In the genomic region with DNA sequence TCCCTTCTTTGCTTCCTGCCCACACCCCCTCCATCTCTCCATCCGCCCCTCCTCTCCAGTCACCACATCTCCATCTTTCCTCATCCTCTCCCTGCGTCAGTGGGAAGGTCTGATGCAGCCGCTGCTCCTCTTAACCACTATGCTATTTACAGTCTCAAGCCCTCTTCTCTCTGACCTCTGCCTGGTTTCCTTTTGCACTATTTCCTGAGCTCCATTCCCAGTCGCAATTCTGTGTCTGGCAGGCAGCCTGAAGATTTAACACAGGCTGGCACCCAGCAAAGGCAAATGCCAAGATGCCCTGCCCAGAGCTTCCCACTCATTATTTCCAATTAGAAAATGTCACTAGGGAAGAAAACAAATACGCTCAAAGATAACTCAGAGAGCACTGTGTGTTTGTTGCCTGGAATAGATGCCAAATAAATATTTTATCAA, we compare ENCODE assay signal across 11 cellular contexts.
A peak's percentile ranks its signal among the peaks of the same experiment; 100 is the strongest.
DNase-seq lines count a peak whose midpoint lies in the region; ATAC-seq and TF ChIP-seq lines count a peak whose summit lies in the region.
"Had no signal": no experiment of that assay in that cellular context is flagged by ENCODE, and none has a peak within 500 bp of the region (broad histone marks: within the 10 kb centered on the region; RNA-seq: fewer than 3 reads in every experiment).

No MANE protein-coding gene starts in this region.

- H3K36me3 Mint-ChIP-seq in activated T-cell treated with anti-CD3 and anti-CD28 coated beads, Interleukin-2, amount 50 U/mL, for 72 hours (ENCODE audit: insufficient read depth in 2 of 2) = no peaks in the 10 kb centered on the region

- intact Hi-C loops in posterior vena cava (cut with DNase I) = no loop called here

- H3K4me3 Mint-ChIP-seq in activated T-cell treated with anti-CD3 and anti-CD28 coated beads, Interleukin-2, amount 50 U/mL, for 72 hours = no peak overlapping the region

- DNase-seq in Daoy (ENCODE audit: low read depth) = peak; percentile 17
- DNase-seq in NCI-H460 (ENCODE audit: extremely low read depth, low read depth) = peak; percentile 73
- DNase-seq in fibroblast of mammary gland (ENCODE audit: low read depth) = peak; percentile 87
- DNase-seq in posterior vena cava (ENCODE audit: low spot score) = peak; percentile 86
- DNase-seq in activated CD4-positive, alpha-beta T cell treated with anti-CD3 and anti-CD28 coated beads for 4 hours = no peak
- DNase-seq in NCI-H526 (lab: John Stamatoyannopoulos, UW) = no peak
- DNase-seq in activated T-cell treated with anti-CD3 and anti-CD28 coated beads, Interleukin-2, amount 50 U/mL, for 72 hours = no peak
- DNase-seq: activated gamma-delta T cell treated with Interleukin-2 at 50 U/mL for 16 hours, DND-41, testis had no signal

- no peak overlapping the region for H3K4me3 ChIP-seq in fibroblast of mammary gland (ENCODE audit: control insufficient read depth, low read depth, low read length)
- H3K4me3 ChIP-seq: testis had no signal

- ATAC-seq in GM21360 (IDR thresholded peaks at IDR 0.05; ENCODE audit: unreplicated experiment) = no peak
- no peak for ATAC-seq in activated T-cell treated with anti-CD3 and anti-CD28 coated beads, Interleukin-2, amount 50 U/mL, for 72 hours (replicated peaks in 1 of 2)

- no peak for TF ChIP-seq CTCF in fibroblast of mammary gland (conservative IDR thresholded peaks at IDR 0.05; ENCODE audit: control insufficient read depth, insufficient read depth, low read depth, low read length)

- no peak overlapping the region for H3K27ac Mint-ChIP-seq in activated T-cell treated with anti-CD3 and anti-CD28 coated beads, Interleukin-2, amount 50 U/mL, for 72 hours

- no peaks in the 10 kb centered on the region for H3K4me1 Mint-ChIP-seq in activated T-cell treated with anti-CD3 and anti-CD28 coated beads, Interleukin-2, amount 50 U/mL, for 72 hours (ENCODE audit: low read depth)

- H3K9me3 Mint-ChIP-seq in activated T-cell treated with anti-CD3 and anti-CD28 coated beads, Interleukin-2, amount 50 U/mL, for 72 hours = no peaks in the 10 kb centered on the region

- peaks cover 13% of the 10 kb centered on the region for H3K27me3 Mint-ChIP-seq in activated T-cell treated with anti-CD3 and anti-CD28 coated beads, Interleukin-2, amount 50 U/mL, for 72 hours (ENCODE audit: low read depth)

Comparison
In these comparisons a context has a peak if more than half of its experiments do, and no peak if none do; other contexts are left out.
1. DNase-seq: peak in Daoy (single experiment), NCI-H460 (single experiment), fibroblast of mammary gland (single experiment) and posterior vena cava (single experiment); none in activated CD4-positive, alpha-beta T cell treated with anti-CD3 and anti-CD28 coated beads for 4 hours (0 of 2), NCI-H526 (0 of 2) and activated T-cell treated with anti-CD3 and anti-CD28 coated beads, Interleukin-2, amount 50 U/mL, for 72 hours (0 of 2).